21 cellular contexts compared by ENCODE assay signal in the genomic region with DNA sequence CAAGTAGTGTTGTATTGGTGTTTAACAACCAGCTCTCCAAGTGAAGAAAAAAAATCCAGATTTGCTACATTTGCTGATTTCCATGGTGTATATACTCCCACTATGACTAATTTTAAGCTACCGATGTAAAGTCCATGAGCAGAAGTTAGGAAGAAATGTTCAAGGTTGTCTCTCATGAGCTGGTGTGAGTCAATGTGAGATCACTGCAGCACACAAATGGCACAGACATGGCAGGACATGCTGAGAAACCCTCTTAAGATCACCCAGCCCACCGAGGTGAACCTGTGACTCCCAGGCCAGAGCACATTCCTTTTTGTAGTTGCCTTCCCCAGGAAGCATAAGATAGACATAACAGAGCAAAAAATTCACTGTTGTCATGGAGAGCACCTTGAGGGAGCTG. TPM values are rescaled to one million over a fixed set of nuclear protein-coding genes. Genes with fewer than 3 reads are reported as not detected.
DNase-seq lines count a peak whose midpoint lies in the region; ATAC-seq, FAIRE-seq and TF ChIP-seq lines count a peak whose summit lies in the region.
"Had no signal": no experiment of that assay in that cellular context is flagged by ENCODE, and none has a peak within 500 bp of the region (broad histone marks: within the 10 kb centered on the region; RNA-seq: fewer than 3 reads in every experiment).

No MANE protein-coding gene starts in this region.

- H2BK15ac ChIP-seq in mesenchymal stem cell (ENCODE audit: low read depth, poor library complexity, severe bottlenecking): no peak overlapping the region

- H4K91ac ChIP-seq in mesenchymal stem cell (ENCODE audit: low read length): no peak overlapping the region

- no peak overlapping the region for H2BK120ac ChIP-seq in mesenchymal stem cell (ENCODE audit: low read depth, low read length)

- no peak for TF ChIP-seq POLR2A in H54 (IDR thresholded peaks at IDR 0.05; ENCODE audit: low read depth, low read length)

- no peak overlapping the region for H3K27ac Mint-ChIP-seq in endothelial cell (ENCODE audit: unreplicated experiment)
- H3K27ac Mint-ChIP-seq: activated CD4-positive, alpha-beta memory T cell treated with anti-CD3 and anti-CD28 coated beads for 36 hours; activated naive CD4-positive, alpha-beta T cell treated with anti-CD3 and anti-CD28 coated beads, Interleukin-2, amount 50 U/mL, for 24 hours; effector memory CD8-positive, alpha-beta T cell had no signal

- H3K4ac ChIP-seq in mesenchymal stem cell (ENCODE audit: low read depth in 1 of 2, low read length in 2 of 2): no peak overlapping the region

- no peak overlapping the region for H2AK5ac ChIP-seq in mesenchymal stem cell (ENCODE audit: low read length, severe bottlenecking)

- no peak overlapping the region for H3K9ac ChIP-seq in mesenchymal stem cell (ENCODE audit: low read length)

- H3K4me1 Mint-ChIP-seq in endothelial cell (ENCODE audit: unreplicated experiment): peaks cover 4% of the 10 kb centered on the region

- no peaks in the 10 kb centered on the region for H3K36me3 ChIP-seq in mesenchymal stem cell (ENCODE audit: control insufficient read depth in 1 of 2, insufficient read depth in 2 of 2, low read depth in 1 of 2, low read length in 2 of 2)
- H3K36me3 ChIP-seq: gastroesophageal sphincter, ovary, Peyer's patch had no signal

- H3K27me3 ChIP-seq in mesenchymal stem cell (ENCODE audit: control insufficient read depth in 1 of 2, insufficient read depth in 1 of 2, low read length in 2 of 2): no peaks in the 10 kb centered on the region
- H3K27me3 ChIP-seq: gastroesophageal sphincter, ovary, Peyer's patch had no signal

- no peak overlapping the region for H2BK12ac ChIP-seq in mesenchymal stem cell (ENCODE audit: low read length in 2 of 2)

- no peak overlapping the region for H3K27ac ChIP-seq in mesenchymal stem cell (ENCODE audit: low read length, poor library complexity, severe bottlenecking)
- H3K27ac ChIP-seq: gastroesophageal sphincter, ovary, Peyer's patch had no signal

- H3K4me3 Mint-ChIP-seq in endothelial cell (ENCODE audit: unreplicated experiment): peak overlapping the region; percentile 9
- H3K4me3 Mint-ChIP-seq: activated CD4-positive, alpha-beta memory T cell treated with anti-CD3 and anti-CD28 coated beads for 36 hours; activated naive CD4-positive, alpha-beta T cell treated with anti-CD3 and anti-CD28 coated beads, Interleukin-2, amount 50 U/mL, for 24 hours; activated T-cell treated with anti-CD3 and anti-CD28 coated beads, Interleukin-2, amount 50 U/mL, for 4 hours; effector memory CD8-positive, alpha-beta T cell had no signal

- no peak overlapping the region for H2BK5ac ChIP-seq in mesenchymal stem cell (ENCODE audit: low read depth, low read length, poor library complexity, severe bottlenecking)

- H3K36me3 Mint-ChIP-seq in endothelial cell (ENCODE audit: low read depth, unreplicated experiment): peaks cover 3% of the 10 kb centered on the region
- H3K36me3 Mint-ChIP-seq: activated CD4-positive, alpha-beta memory T cell treated with anti-CD3 and anti-CD28 coated beads for 36 hours had no signal

- no peak overlapping the region for H4K8ac ChIP-seq in mesenchymal stem cell (ENCODE audit: low read length)

- no peak overlapping the region for H3K14ac ChIP-seq in mesenchymal stem cell (ENCODE audit: low read length in 2 of 2)

- H3K9me3 Mint-ChIP-seq in endothelial cell (ENCODE audit: unreplicated experiment): no peaks in the 10 kb centered on the region
- H3K9me3 Mint-ChIP-seq: activated CD4-positive, alpha-beta memory T cell treated with anti-CD3 and anti-CD28 coated beads for 36 hours; activated naive CD4-positive, alpha-beta T cell treated with anti-CD3 and anti-CD28 coated beads, Interleukin-2, amount 50 U/mL, for 24 hours; activated T-cell treated with anti-CD3 and anti-CD28 coated beads, Interleukin-2, amount 50 U/mL, for 4 hours; effector memory CD8-positive, alpha-beta T cell had no signal

- no peaks in the 10 kb centered on the region for H3K27me3 Mint-ChIP-seq in endothelial cell (ENCODE audit: unreplicated experiment)
- H3K27me3 Mint-ChIP-seq: activated CD4-positive, alpha-beta memory T cell treated with anti-CD3 and anti-CD28 coated beads for 36 hours; activated naive CD4-positive, alpha-beta T cell treated with anti-CD3 and anti-CD28 coated beads, Interleukin-2, amount 50 U/mL, for 24 hours; effector memory CD8-positive, alpha-beta T cell had no signal

- peaks cover 15% of the 10 kb centered on the region for H3K79me1 ChIP-seq in mesenchymal stem cell (replicated peaks; ENCODE audit: low read length, poor library complexity, severe bottlenecking)

- no peak overlapping the region for H3K23ac ChIP-seq in mesenchymal stem cell (ENCODE audit: low read length in 2 of 2)

- H3K4me1 ChIP-seq in mesenchymal stem cell (ENCODE audit: control insufficient read depth, insufficient read depth, low read depth, low read length): peaks cover 2% of the 10 kb centered on the region

- peak; percentile 95 for FAIRE-seq in H54 (lab: Jason Lieb, UNC)
- FAIRE-seq in RCC 7860 (lab: Jason Lieb, UNC): peak; percentile 16
- FAIRE-seq: TTC549 had no signal

- H3K4me2 ChIP-seq in mesenchymal stem cell (ENCODE audit: low read length, poor library complexity, severe bottlenecking): no peak overlapping the region

- DNase-seq in H54 (ENCODE audit: insufficient read length, low spot score) (peak; percentile 41), RCC 7860 (ENCODE audit: low spot score) (peak; percentile 57), endothelial cell (ENCODE audit: low spot score) (no peak), mesenchymal stem cell (peak; percentile 49), NCI-H1694 treated with DMSO at 0.1 percent for 48 hours (lab: John Stamatoyannopoulos, UW) (no peak), SIG-M5 treated with dmso at 0.1 percent for 504 hours (lab: John Stamatoyannopoulos, UW; ENCODE audit: unreplicated experiment) (no peak), NCI-H526 (lab: John Stamatoyannopoulos, UW) (no peak)
- DNase-seq: activated CD4-positive, alpha-beta memory T cell treated with anti-CD3 and anti-CD28 coated beads for 36 hours; activated T-cell treated with anti-CD3 and anti-CD28 coated beads, Interleukin-2, amount 50 U/mL, for 4 hours; DND-41; effector memory CD8-positive, alpha-beta T cell; KBM-7; NCI-H1417 treated with DMSO at 0.1 percent for 48 hours; NCI-H82; ovary; Peyer's patch had no signal

- ATAC-seq in GM21723 (IDR thresholded peaks at IDR 0.05; ENCODE audit: unreplicated experiment): no peak
- ATAC-seq: activated T-cell treated with anti-CD3 and anti-CD28 coated beads, Interleukin-2, amount 50 U/mL, for 4 hours; effector memory CD8-positive, alpha-beta T cell; gastroesophageal sphincter had no signal

- no peak overlapping the region for H2AFZ ChIP-seq in mesenchymal stem cell (ENCODE audit: low read depth, low read length)

- no peak for TF ChIP-seq CTCF in endothelial cell (IDR thresholded peaks at IDR 0.05; ENCODE audit: unreplicated experiment)

- no peaks in the 10 kb centered on the region for H3K9me3 ChIP-seq in mesenchymal stem cell (ENCODE audit: control insufficient read depth, low read length)
- H3K9me3 ChIP-seq: gastroesophageal sphincter, ovary, Peyer's patch had no signal

- H3K4me3 ChIP-seq in mesenchymal stem cell (ENCODE audit: insufficient read depth in 1 of 2, low read depth in 1 of 2, low read length in 2 of 2): no peak overlapping the region
- H3K4me3 ChIP-seq: gastroesophageal sphincter, ovary, Peyer's patch, skin epidermis had no signal

- H3K18ac ChIP-seq in mesenchymal stem cell (ENCODE audit: low read depth in 1 of 2, low read length in 2 of 2): peak overlapping the region in 1 of 2 experiments; percentile 30

- 80% methylated on average over 1 of the region's 2 CpGs for WGBS in mesenchymal stem cell

RNA-seq across cellular contexts. Expression of a gene that starts 36.3 kb away (rescaled TPM):
- total RNA-seq in endothelial cell (ENCODE audit: unreplicated experiment): 69.7 TPM
- 22.8 TPM for polyA plus RNA-seq in mesenchymal stem cell (2013, experiment 1 of 2)
- polyA plus RNA-seq in mesenchymal stem cell (2013, experiment 2 of 2): 22.9 TPM

Comparison
In these comparisons a context has a peak if more than half of its experiments do, and no peak if none do; other contexts are left out.
1. DNase-seq: peak in H54 (single experiment), RCC 7860 (single experiment) and mesenchymal stem cell (single experiment); none in endothelial cell (single experiment), NCI-H1694 treated with DMSO at 0.1 percent for 48 hours (single experiment), SIG-M5 treated with dmso at 0.1 percent for 504 hours (single experiment) and NCI-H526 (0 of 2).